Comparison of ENCODE assay signal across 10 cellular contexts in genomic region chr9:121748080-121748479, GRCh38.
A peak's percentile ranks its signal among the peaks of the same experiment; 100 is the strongest.
DNase-seq lines count a peak whose midpoint lies in the region; ATAC-seq and TF ChIP-seq lines count a peak whose summit lies in the region.
"Had no signal": no experiment of that assay in that cellular context is flagged by ENCODE, and none has a peak within 500 bp of the region (broad histone marks: within the 10 kb centered on the region; RNA-seq: fewer than 3 reads in every experiment).

No MANE protein-coding gene starts in this region.

- peaks cover 6% of the 10 kb centered on the region for H3K4me1 Mint-ChIP-seq in activated T-cell treated with anti-CD3 and anti-CD28 coated beads, Interleukin-2, amount 50 U/mL, for 72 hours (ENCODE audit: low read depth)
- H3K4me1 Mint-ChIP-seq in WTC11, result peaks cover 13% of the 10 kb centered on the region

- H3K27ac Mint-ChIP-seq in activated T-cell treated with anti-CD3 and anti-CD28 coated beads, Interleukin-2, amount 50 U/mL, for 72 hours, result peak overlapping the region; percentile 43
- H3K27ac Mint-ChIP-seq in WTC11, result no peak overlapping the region

- H3K4me3 Mint-ChIP-seq in activated T-cell treated with anti-CD3 and anti-CD28 coated beads, Interleukin-2, amount 50 U/mL, for 72 hours, result no peak overlapping the region
- H3K4me3 Mint-ChIP-seq in WTC11, result no peak overlapping the region

- DNase-seq in activated T-cell treated with anti-CD3 and anti-CD28 coated beads, Interleukin-2, amount 50 U/mL, for 72 hours, result no peak
- DNase-seq in activated T-cell treated with anti-CD3 and anti-CD28 coated beads, Interleukin-2, amount 50 U/mL, for 1 hour, result no peak
- DNase-seq in WTC11 (ENCODE audit: low spot score) (no peak), mucosa of gallbladder (ENCODE audit: low spot score) (no peak), left colon (no peak)
- DNase-seq: erythroblast, NCI-H1048 had no signal

- H3K4me3 ChIP-seq in muscle layer of duodenum (ENCODE audit: low read depth in 1 of 2, low read length in 2 of 2), result no peak overlapping the region
- H3K4me3 ChIP-seq in thymus (ENCODE audit: low read length), result no peak overlapping the region

- no peak for TF ChIP-seq CTCF in WTC11 (IDR thresholded peaks at IDR 0.05)

- H3K9me3 ChIP-seq in muscle layer of duodenum (ENCODE audit: control insufficient read depth in 1 of 2, low read length in 2 of 2), result no peaks in the 10 kb centered on the region
- H3K9me3 ChIP-seq in thymus (ENCODE audit: control insufficient read depth), result no peaks in the 10 kb centered on the region

- peak; percentile 46 to 54 for ATAC-seq in activated T-cell treated with anti-CD3 and anti-CD28 coated beads, Interleukin-2, amount 50 U/mL, for 72 hours (replicated peaks in 1 of 2)
- ATAC-seq in WTC11, result no peak
- ATAC-seq in left colon, result no peak

- H3K36me3 ChIP-seq in muscle layer of duodenum (ENCODE audit: control insufficient read depth in 1 of 2, insufficient read depth in 2 of 2, low read length in 2 of 2) (no peaks in the 10 kb centered on the region), thymus (ENCODE audit: control insufficient read depth, insufficient read depth) (no peaks in the 10 kb centered on the region)

- CTCF ChIA-PET in WTC11 (lab: Charles Lee), result interaction anchor here (0.7 to 9.3 kb wide), 4 partner anchors 11 to 241 kb away, joined by 3 to 78 read pairs (median 9); no protein-coding TSS in a partner anchor

- 11% methylated on average over 7 of the region's 7 CpGs for WGBS in thymus

- H3K9me3 Mint-ChIP-seq in activated T-cell treated with anti-CD3 and anti-CD28 coated beads, Interleukin-2, amount 50 U/mL, for 72 hours, result no peaks in the 10 kb centered on the region
- no peaks in the 10 kb centered on the region for H3K9me3 Mint-ChIP-seq in WTC11

- intact Hi-C loops in left colon (cut with DNase I, micrococcal nuclease), result no loop called here

- H3K27ac ChIP-seq in angular gyrus (ENCODE audit: low read depth, low read length) (peak overlapping the region; percentile 37), muscle layer of duodenum (ENCODE audit: low read length) (peak overlapping the region; percentile 47), thymus (ENCODE audit: low read depth) (peak overlapping the region; percentile 91)

- no peaks in the 10 kb centered on the region for H3K27me3 ChIP-seq in muscle layer of duodenum (ENCODE audit: low read depth, low read length)
- H3K27me3 ChIP-seq in thymus (ENCODE audit: control insufficient read depth, insufficient read depth), result no peaks in the 10 kb centered on the region

- no peaks in the 10 kb centered on the region for H3K27me3 Mint-ChIP-seq in activated T-cell treated with anti-CD3 and anti-CD28 coated beads, Interleukin-2, amount 50 U/mL, for 72 hours (ENCODE audit: low read depth)
- no peaks in the 10 kb centered on the region for H3K27me3 Mint-ChIP-seq in WTC11 (ENCODE audit: low read depth)

- POLR2A ChIA-PET in WTC11 (lab: Charles Lee), result no interaction called here

- no peaks in the 10 kb centered on the region for H3K36me3 Mint-ChIP-seq in activated T-cell treated with anti-CD3 and anti-CD28 coated beads, Interleukin-2, amount 50 U/mL, for 72 hours (ENCODE audit: insufficient read depth in 2 of 2)
- no peaks in the 10 kb centered on the region for H3K36me3 Mint-ChIP-seq in WTC11

- peaks cover 29 to 57% of the 10 kb centered on the region in 2 donors for H3K4me1 ChIP-seq in muscle layer of duodenum (ENCODE audit: control insufficient read depth in 1 of 2, insufficient read depth in 2 of 2, low read length in 2 of 2)
- peaks cover 63% of the 10 kb centered on the region for H3K4me1 ChIP-seq in thymus (ENCODE audit: control insufficient read depth, insufficient read depth, low read length)

TF ChIP-seq in WTC11, 78 proteins besides CTCF, POLR2A, EP300 and RAD21:
- TF ChIP-seq EMX1 (CRISPR knock-in tag; IDR thresholded peaks at IDR 0.05), result no peak

Comparison
In these comparisons a context has a peak if more than half of its experiments do, and no peak if none do; other contexts are left out.
1. ATAC-seq: peak in activated T-cell treated with anti-CD3 and anti-CD28 coated beads, Interleukin-2, amount 50 U/mL, for 72 hours (2 of 2); none in WTC11 (single experiment) and left colon (single experiment).
2. H3K27ac ChIP-seq: peak in every context shown above with its lines; median percentile 91 in thymus; 47 in muscle layer of duodenum; 37 in angular gyrus.